ENCODE assay signal across 18 cellular contexts in genomic region chrX:71782225-71782949, GRCh38. TPM values are rescaled to one million over a fixed set of nuclear protein-coding genes. Genes with fewer than 3 reads are reported as not detected.
"Had no signal": no experiment of that assay in that cellular context is flagged by ENCODE, and none has a peak within 500 bp of the region (broad histone marks: within the 10 kb centered on the region; RNA-seq: fewer than 3 reads in every experiment).

No MANE protein-coding gene starts in this region.

RNA-seq across cellular contexts. Expression of gene CXorf49B, which starts 19.2 kb away (rescaled TPM):
- total RNA-seq: chondrocyte, colonic mucosa, endothelial cell of umbilical vein, epithelial cell of proximal tubule, esophagus muscularis mucosa, fibroblast of lung, foreskin keratinocyte, gastroesophageal sphincter, heart right ventricle, kidney epithelial cell, left cardiac atrium, left ventricle myocardium inferior, lung, mononuclear cell, osteocyte, right atrium auricular region, sigmoid colon, skeletal muscle tissue had no signal
